ENCODE assay signal across 1 cellular context in the genomic region with DNA sequence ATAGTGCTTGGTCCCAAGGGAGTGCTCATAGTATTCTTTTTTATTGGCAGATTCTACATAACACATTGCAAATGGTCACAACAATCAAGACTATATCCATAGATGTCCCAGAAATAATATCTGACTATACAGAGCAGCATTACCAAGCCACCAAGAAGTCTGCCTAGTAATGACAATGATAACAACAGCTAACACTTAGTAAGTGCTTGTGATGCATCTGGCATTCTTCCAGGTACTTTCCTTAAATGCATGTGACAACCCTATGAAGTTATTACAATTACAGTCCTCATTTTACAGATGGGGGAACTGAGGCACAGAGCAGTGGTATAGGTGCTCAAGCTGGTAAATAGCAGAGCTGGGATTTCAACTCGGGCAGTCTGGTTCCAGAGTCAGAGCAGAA.
A peak's percentile ranks its signal among the peaks of the same experiment; 100 is the strongest.
TF ChIP-seq lines count a peak whose summit lies in the region.

No MANE protein-coding gene starts in this region.

TF ChIP-seq in GM12878, 131 proteins besides CTCF, POLR2A, EP300 and RAD21 (continued from another document):
- TF ChIP-seq MYB (IDR thresholded peaks at IDR 0.05; ENCODE audit: borderline replicate concordance, low read depth, low read length), result no peak
- no peak for TF ChIP-seq ZNF217 (IDR thresholded peaks at IDR 0.05)
- 0 out of 2 replicates have a peak, but pooled peaks have one; percentile 9 for TF ChIP-seq DPF2 (IDR thresholded peaks at IDR 0.05)
- peak; percentile 77 for TF ChIP-seq SMAD1 (IDR thresholded peaks at IDR 0.05; ENCODE audit: low read depth, partially characterized antibody)
- TF ChIP-seq YBX1 (IDR thresholded peaks at IDR 0.05), result no peak
- no peak for TF ChIP-seq ESRRA (IDR thresholded peaks at IDR 0.05; ENCODE audit: low read length)
- TF ChIP-seq, protein P1, sequence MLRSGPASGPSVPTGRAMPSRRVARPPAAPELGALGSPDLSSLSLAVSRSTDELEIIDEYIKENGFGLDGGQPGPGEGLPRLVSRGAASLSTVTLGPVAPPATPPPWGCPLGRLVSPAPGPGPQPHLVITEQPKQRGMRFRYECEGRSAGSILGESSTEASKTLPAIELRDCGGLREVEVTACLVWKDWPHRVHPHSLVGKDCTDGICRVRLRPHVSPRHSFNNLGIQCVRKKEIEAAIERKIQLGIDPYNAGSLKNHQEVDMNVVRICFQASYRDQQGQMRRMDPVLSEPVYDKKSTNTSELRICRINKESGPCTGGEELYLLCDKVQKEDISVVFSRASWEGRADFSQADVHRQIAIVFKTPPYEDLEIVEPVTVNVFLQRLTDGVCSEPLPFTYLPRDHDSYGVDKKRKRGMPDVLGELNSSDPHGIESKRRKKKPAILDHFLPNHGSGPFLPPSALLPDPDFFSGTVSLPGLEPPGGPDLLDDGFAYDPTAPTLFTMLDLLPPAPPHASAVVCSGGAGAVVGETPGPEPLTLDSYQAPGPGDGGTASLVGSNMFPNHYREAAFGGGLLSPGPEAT (IDR thresholded peaks at IDR 0.05; ENCODE audit: low read depth), result peak; percentile 73
- TF ChIP-seq KAT2A (conservative IDR thresholded peaks at IDR 0.05; ENCODE audit: control insufficient read depth, low read depth, low read length), result no peak
- TF ChIP-seq MEF2B (IDR thresholded peaks at IDR 0.05; ENCODE audit: partially characterized antibody, poor library complexity, severe bottlenecking), result peak; percentile 55
- TF ChIP-seq, protein P2, sequence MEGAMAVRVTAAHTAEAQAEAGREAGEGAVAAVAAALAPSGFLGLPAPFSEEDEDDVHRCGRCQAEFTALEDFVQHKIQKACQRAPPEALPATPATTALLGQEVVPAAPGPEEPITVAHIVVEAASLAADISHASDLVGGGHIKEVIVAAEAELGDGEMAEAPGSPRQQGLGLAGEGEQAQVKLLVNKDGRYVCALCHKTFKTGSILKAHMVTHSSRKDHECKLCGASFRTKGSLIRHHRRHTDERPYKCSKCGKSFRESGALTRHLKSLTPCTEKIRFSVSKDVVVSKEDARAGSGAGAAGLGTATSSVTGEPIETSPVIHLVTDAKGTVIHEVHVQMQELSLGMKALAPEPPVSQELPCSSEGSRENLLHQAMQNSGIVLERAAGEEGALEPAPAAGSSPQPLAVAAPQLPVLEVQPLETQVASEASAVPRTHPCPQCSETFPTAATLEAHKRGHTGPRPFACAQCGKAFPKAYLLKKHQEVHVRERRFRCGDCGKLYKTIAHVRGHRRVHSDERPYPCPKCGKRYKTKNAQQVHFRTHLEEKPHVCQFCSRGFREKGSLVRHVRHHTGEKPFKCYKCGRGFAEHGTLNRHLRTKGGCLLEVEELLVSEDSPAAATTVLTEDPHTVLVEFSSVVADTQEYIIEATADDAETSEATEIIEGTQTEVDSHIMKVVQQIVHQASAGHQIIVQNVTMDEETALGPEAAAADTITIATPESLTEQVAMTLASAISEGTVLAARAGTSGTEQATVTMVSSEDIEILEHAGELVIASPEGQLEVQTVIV (IDR thresholded peaks at IDR 0.05; ENCODE audit: borderline replicate concordance, partially characterized antibody), result no peak
- TF ChIP-seq, protein P3, sequence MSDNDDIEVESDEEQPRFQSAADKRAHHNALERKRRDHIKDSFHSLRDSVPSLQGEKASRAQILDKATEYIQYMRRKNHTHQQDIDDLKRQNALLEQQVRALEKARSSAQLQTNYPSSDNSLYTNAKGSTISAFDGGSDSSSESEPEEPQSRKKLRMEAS (IDR thresholded peaks at IDR 0.05; ENCODE audit: low read depth, low read length), result no peak
- TF ChIP-seq RELA (IDR thresholded peaks at IDR 0.05; ENCODE audit: borderline replicate concordance, partially characterized antibody), result peak; percentile 74
- TF ChIP-seq, protein P4, sequence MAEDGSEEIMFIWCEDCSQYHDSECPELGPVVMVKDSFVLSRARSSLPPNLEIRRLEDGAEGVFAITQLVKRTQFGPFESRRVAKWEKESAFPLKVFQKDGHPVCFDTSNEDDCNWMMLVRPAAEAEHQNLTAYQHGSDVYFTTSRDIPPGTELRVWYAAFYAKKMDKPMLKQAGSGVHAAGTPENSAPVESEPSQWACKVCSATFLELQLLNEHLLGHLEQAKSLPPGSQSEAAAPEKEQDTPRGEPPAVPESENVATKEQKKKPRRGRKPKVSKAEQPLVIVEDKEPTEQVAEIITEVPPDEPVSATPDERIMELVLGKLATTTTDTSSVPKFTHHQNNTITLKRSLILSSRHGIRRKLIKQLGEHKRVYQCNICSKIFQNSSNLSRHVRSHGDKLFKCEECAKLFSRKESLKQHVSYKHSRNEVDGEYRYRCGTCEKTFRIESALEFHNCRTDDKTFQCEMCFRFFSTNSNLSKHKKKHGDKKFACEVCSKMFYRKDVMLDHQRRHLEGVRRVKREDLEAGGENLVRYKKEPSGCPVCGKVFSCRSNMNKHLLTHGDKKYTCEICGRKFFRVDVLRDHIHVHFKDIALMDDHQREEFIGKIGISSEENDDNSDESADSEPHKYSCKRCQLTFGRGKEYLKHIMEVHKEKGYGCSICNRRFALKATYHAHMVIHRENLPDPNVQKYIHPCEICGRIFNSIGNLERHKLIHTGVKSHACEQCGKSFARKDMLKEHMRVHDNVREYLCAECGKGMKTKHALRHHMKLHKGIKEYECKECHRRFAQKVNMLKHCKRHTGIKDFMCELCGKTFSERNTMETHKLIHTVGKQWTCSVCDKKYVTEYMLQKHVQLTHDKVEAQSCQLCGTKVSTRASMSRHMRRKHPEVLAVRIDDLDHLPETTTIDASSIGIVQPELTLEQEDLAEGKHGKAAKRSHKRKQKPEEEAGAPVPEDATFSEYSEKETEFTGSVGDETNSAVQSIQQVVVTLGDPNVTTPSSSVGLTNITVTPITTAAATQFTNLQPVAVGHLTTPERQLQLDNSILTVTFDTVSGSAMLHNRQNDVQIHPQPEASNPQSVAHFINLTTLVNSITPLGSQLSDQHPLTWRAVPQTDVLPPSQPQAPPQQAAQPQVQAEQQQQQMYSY (CRISPR knock-in tag; IDR thresholded peaks at IDR 0.05), result no peak
- TF ChIP-seq ZZZ3 (IDR thresholded peaks at IDR 0.05; ENCODE audit: control insufficient read depth, insufficient read length, low read depth), result no peak
